12 cellular contexts compared by ENCODE assay signal in the genomic region with DNA sequence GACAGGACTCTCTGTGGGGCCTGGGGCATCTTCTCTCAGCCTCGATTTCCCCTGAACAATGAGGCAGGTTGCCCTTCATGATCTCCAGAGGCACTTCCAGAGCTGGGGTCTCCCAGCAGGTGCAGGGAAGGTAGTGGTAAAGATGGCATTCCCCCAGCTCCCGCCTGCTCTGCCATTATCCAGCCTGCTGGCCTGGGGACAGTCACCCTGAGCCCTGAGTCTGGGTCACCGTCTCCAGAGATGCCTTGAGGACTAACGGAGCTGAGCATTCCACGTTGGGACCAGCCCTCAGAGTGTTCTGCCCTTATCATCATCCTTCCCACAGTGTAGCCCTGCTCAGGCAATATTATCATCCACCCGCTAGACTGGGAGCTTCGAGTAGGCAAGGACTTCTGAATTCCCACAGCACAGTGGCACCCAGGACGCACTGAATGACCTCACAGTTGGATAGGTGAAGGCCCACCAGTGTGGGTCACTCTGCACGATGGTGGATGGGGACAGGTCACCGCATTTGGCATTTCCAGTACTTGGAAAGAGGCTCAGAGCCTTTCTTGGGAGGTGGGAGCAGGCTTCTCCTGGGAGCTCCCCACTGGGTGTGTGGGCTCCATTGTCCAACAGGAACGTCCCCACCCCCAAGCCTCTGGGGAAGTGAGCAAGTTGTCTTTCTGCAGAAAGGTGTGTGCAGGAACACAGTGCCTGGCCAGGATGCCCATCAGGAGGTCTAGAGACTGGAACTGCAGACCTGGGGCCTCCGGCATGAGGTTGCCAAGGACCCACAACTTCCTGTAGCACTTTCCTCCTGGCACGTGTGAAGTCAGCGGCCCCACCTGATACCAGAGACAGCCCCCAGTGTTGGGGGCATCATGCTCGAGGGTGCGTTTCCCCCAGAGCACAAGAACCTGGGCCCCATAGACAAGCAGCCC. TPM values are rescaled to one million over a fixed set of nuclear protein-coding genes. Genes with fewer than 3 reads are reported as not detected.
DNase-seq lines count a peak whose midpoint lies in the region; ATAC-seq and TF ChIP-seq lines count a peak whose summit lies in the region.
"Had no signal": no experiment of that assay in that cellular context is flagged by ENCODE, and none has a peak within 500 bp of the region (broad histone marks: within the 10 kb centered on the region; RNA-seq: fewer than 3 reads in every experiment).

No MANE protein-coding gene starts in this region.

- H3K4me1 ChIP-seq in ovary (ENCODE audit: insufficient read depth) (peaks cover 6% of the 10 kb centered on the region), uterus (no peaks in the 10 kb centered on the region)
- H3K4me1 ChIP-seq: prostate gland had no signal

- H3K27ac Mint-ChIP-seq in activated naive CD4-positive, alpha-beta T cell treated with anti-CD3 and anti-CD28 coated beads, Interleukin-2, amount 10 ng/mL, durations not matched to agents 7 days and 5 days: no peak overlapping the region

- 88 to 90% (median 90%) methylated on average over 16 of the region's 16 CpGs for WGBS in ovary, 3 donors

- ATAC-seq in left ventricle myocardium superior (no peak), HG03159 (IDR thresholded peaks at IDR 0.05; ENCODE audit: unreplicated experiment) (no peak), GM18858 (IDR thresholded peaks at IDR 0.05; ENCODE audit: unreplicated experiment) (no peak), GM18498 (IDR thresholded peaks at IDR 0.05; ENCODE audit: unreplicated experiment) (no peak)

- no peaks in the 10 kb centered on the region for H3K9me3 Mint-ChIP-seq in activated naive CD4-positive, alpha-beta T cell treated with anti-CD3 and anti-CD28 coated beads, Interleukin-2, amount 10 ng/mL, durations not matched to agents 7 days and 5 days

- CTCF ChIA-PET in activated naive CD4-positive, alpha-beta T cell treated with anti-CD3 and anti-CD28 coated beads, Interleukin-2, amount 10 ng/mL, durations not matched to agents 7 days and 5 days (lab: Charles Lee): interaction anchor here (2.5 kb wide), 1 partner anchor 8 kb away, joined by 7 read pairs; no protein-coding TSS in a partner anchor

- peaks cover 82% of the 10 kb centered on the region for H3K27me3 Mint-ChIP-seq in activated naive CD4-positive, alpha-beta T cell treated with anti-CD3 and anti-CD28 coated beads, Interleukin-2, amount 10 ng/mL, durations not matched to agents 7 days and 5 days

- no peaks in the 10 kb centered on the region for H3K36me3 Mint-ChIP-seq in activated naive CD4-positive, alpha-beta T cell treated with anti-CD3 and anti-CD28 coated beads, Interleukin-2, amount 10 ng/mL, durations not matched to agents 7 days and 5 days

- TF ChIP-seq POLR2A in ovary (IDR thresholded peaks at IDR 0.05) (no peak), uterus (IDR thresholded peaks at IDR 0.05) (no peak)

- DNase-seq in activated naive CD4-positive, alpha-beta T cell treated with anti-CD3 and anti-CD28 coated beads, Interleukin-2, amount 10 ng/mL, durations not matched to agents 7 days and 5 days: peak; percentile 14
- DNase-seq in activated naive CD4-positive, alpha-beta T cell treated with Interleukin-2 at 50 U/mL for 16 hours: no peak
- peak; percentile 26 for DNase-seq in left ventricle myocardium superior
- peak in 4 of 5 donors; percentile 25 to 42 (median 38) for DNase-seq in ovary
- peak; percentile 20 to 27 for DNase-seq in uterus
- DNase-seq: activated CD4-positive, alpha-beta T cell treated with anti-CD3 and anti-CD28 coated beads for 48 hours; DND-41; NCI-H1436 had no signal

- no peak for TF ChIP-seq CTCF in ovary (IDR thresholded peaks at IDR 0.05)
- no peak for TF ChIP-seq CTCF in uterus (IDR thresholded peaks at IDR 0.05)

- intact Hi-C loops in left ventricle myocardium superior (cut with micrococcal nuclease) (no loop called here), ovary (cut with DNase I) (no loop called here), uterus (cut with DNase I; ENCODE audit: low total_unique reads) (no loop called here)

- no peaks in the 10 kb centered on the region for H3K9me3 ChIP-seq in ovary
- H3K9me3 ChIP-seq in uterus: no peaks in the 10 kb centered on the region
- H3K9me3 ChIP-seq: prostate gland had no signal

- H3K36me3 ChIP-seq in ovary (no peaks in the 10 kb centered on the region), uterus (no peaks in the 10 kb centered on the region)
- H3K36me3 ChIP-seq: prostate gland had no signal

- H3K27ac ChIP-seq in ovary (peak overlapping the region; percentile 61 to 74), uterus (peak overlapping the region; percentile 22 to 75)

- TF ChIP-seq EP300 in ovary (IDR thresholded peaks at IDR 0.05): no peak

- H3K27me3 ChIP-seq in ovary (no peaks in the 10 kb centered on the region), uterus (no peaks in the 10 kb centered on the region)

- peaks cover 8% of the 10 kb centered on the region for H3K4me1 Mint-ChIP-seq in activated naive CD4-positive, alpha-beta T cell treated with anti-CD3 and anti-CD28 coated beads, Interleukin-2, amount 10 ng/mL, durations not matched to agents 7 days and 5 days

- H3K4me3 Mint-ChIP-seq in activated naive CD4-positive, alpha-beta T cell treated with anti-CD3 and anti-CD28 coated beads, Interleukin-2, amount 10 ng/mL, durations not matched to agents 7 days and 5 days: no peak overlapping the region

- no peak overlapping the region for H3K4me3 ChIP-seq in ovary
- H3K4me3 ChIP-seq in uterus: no peak overlapping the region

RNA-seq across cellular contexts. Expression of a gene that starts 51.4 kb away (rescaled TPM):
- total RNA-seq in left ventricle myocardium superior: not detected
- 1 to 10 TPM in 1 of 7 donors, under 1 TPM in 3, not detected in 3; 0.22 to 2.5 (median 0.59) TPM for total RNA-seq in ovary
- not detected for polyA plus RNA-seq in ovary
- total RNA-seq in uterus: under 1 TPM in 1 of 4 donors, not detected in 3; 0.41 TPM
